In the genomic region with DNA sequence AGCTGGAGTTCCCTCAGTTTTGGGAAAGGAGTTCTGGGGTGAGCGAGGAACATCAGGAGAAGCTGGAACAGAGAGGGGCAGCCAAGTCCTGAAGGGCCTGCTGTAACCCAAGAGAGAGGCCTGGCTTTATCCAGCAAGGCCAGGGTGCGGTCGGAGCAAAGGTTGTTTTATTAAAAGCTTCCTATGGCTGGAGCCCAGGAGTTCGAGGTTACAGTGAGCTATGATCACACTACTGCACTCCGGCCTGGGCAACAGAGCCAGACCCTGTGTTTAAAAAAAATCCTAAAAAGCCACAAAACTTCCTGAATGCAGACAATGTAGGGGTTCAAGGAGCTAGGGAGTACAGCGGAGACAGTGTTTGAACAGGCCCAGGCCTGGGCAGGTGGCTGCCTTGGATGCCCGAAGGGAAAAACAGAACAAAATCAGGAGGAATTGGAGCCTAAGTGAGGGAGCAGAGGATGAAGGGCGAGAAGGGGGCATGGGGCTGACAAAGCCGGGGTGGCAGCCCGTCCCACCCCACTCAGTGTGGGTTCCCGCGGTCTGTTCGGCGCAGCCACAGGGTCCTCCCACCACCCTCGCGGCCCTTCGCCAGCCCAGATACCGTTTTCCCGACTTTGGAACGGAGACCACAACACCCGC, we compare ENCODE assay signal across 8 cellular contexts. TPM values are rescaled to one million over a fixed set of nuclear protein-coding genes. Genes with fewer than 3 reads are reported as not detected.
A peak's percentile ranks its signal among the peaks of the same experiment; 100 is the strongest.
DNase-seq lines count a peak whose midpoint lies in the region; ATAC-seq and TF ChIP-seq lines count a peak whose summit lies in the region.

No MANE protein-coding gene starts in this region.

- no peaks in the 10 kb centered on the region for H3K9me3 Mint-ChIP-seq in activated naive CD4-positive, alpha-beta T cell treated with anti-CD3 and anti-CD28 coated beads, Interleukin-2, amount 50 U/mL, for 72 hours

- H3K27ac Mint-ChIP-seq in activated naive CD4-positive, alpha-beta T cell treated with anti-CD3 and anti-CD28 coated beads, Interleukin-2, amount 50 U/mL, for 72 hours: peak overlapping the region; percentile 99

- peak overlapping the region; percentile 45 for H3K4me3 ChIP-seq in cardiac muscle cell
- peak overlapping the region; percentile 74 for H3K4me3 ChIP-seq in iPS-11a (ENCODE audit: low read depth, low read length)

- peaks cover 15 to 18% of the 10 kb centered on the region in 2 donors for H3K36me3 Mint-ChIP-seq in activated naive CD4-positive, alpha-beta T cell treated with anti-CD3 and anti-CD28 coated beads, Interleukin-2, amount 50 U/mL, for 72 hours

- ATAC-seq in Right ventricle myocardium superior (ENCODE audit: poor library complexity) (no peak), HG03457 (IDR thresholded peaks at IDR 0.05; ENCODE audit: unreplicated experiment) (peak; percentile 20)
- peak; percentile 23 to 27 for ATAC-seq in activated naive CD4-positive, alpha-beta T cell treated with anti-CD3 and anti-CD28 coated beads, Interleukin-2, amount 50 U/mL, for 72 hours

- intact Hi-C loops in Right ventricle myocardium superior (cut with DNase I): no loop called here

- H3K27ac ChIP-seq in cardiac muscle cell: peak overlapping the region; percentile 97

- no peak for DNase-seq in cardiac muscle cell (ENCODE audit: low read depth in 1 of 2, low spot score in 1 of 2)
- no peak for DNase-seq in Right ventricle myocardium superior
- peak in 1 of 2 donors; percentile 38 for DNase-seq in activated naive CD4-positive, alpha-beta T cell treated with anti-CD3 and anti-CD28 coated beads, Interleukin-2, amount 50 U/mL, for 72 hours (ENCODE audit: low spot score in 2 of 2)
- peak; percentile 44 for DNase-seq in stimulated activated CD4-positive, alpha-beta T cell treated with anti-CD3 and anti-CD28 coated beads, Interleukin-4, amount 100 ng/mL, for 1 hour
- no peak for DNase-seq in SKM-1 (lab: John Stamatoyannopoulos, UW; ENCODE audit: unreplicated experiment)
- DNase-seq in NCI-H82 (lab: John Stamatoyannopoulos, UW): no peak

- H3K36me3 ChIP-seq in cardiac muscle cell: no peaks in the 10 kb centered on the region

- no peaks in the 10 kb centered on the region for H3K9me3 ChIP-seq in cardiac muscle cell (ENCODE audit: low read depth)

- peaks cover 42% of the 10 kb centered on the region for H3K4me1 ChIP-seq in cardiac muscle cell (ENCODE audit: low read depth)

- no peaks in the 10 kb centered on the region for H3K27me3 ChIP-seq in cardiac muscle cell

- no peak for TF ChIP-seq CTCF in cardiac muscle cell (IDR thresholded peaks at IDR 0.05; ENCODE audit: low read depth, low read length)

RNA-seq across cellular contexts. Expression of a gene that starts 22.1 kb away (rescaled TPM):
- 3,311 and 7,439 TPM in 2 replicates for total RNA-seq in cardiac muscle cell
- 16,838 and 18,899 TPM in 2 replicates for polyA plus RNA-seq in cardiac muscle cell
- 5,573 TPM for total RNA-seq in Right ventricle myocardium superior
- total RNA-seq in activated naive CD4-positive, alpha-beta T cell treated with anti-CD3 and anti-CD28 coated beads, Interleukin-2, amount 50 U/mL, for 72 hours: over 10,000 TPM in 1 of 2 donors, 1,000 to 10,000 TPM in 1; 7,127 to 16,609 TPM

RNA-seq across cellular contexts. Expression of a gene that starts 48.1 kb away (rescaled TPM):
- total RNA-seq in cardiac muscle cell (157 and 168 TPM in 2 replicates), Right ventricle myocardium superior (60.5 TPM)
- 139 and 146 TPM in 2 replicates for polyA plus RNA-seq in cardiac muscle cell
- 10 to 100 TPM; 74.3 to 93.2 TPM for total RNA-seq in activated naive CD4-positive, alpha-beta T cell treated with anti-CD3 and anti-CD28 coated beads, Interleukin-2, amount 50 U/mL, for 72 hours

RNA-seq across cellular contexts. Expression of a gene that starts 54.2 kb away (rescaled TPM):
- total RNA-seq in cardiac muscle cell (3.4 and 11.3 TPM in 2 replicates), Right ventricle myocardium superior (451 TPM)
- polyA plus RNA-seq in cardiac muscle cell: 4.2 and 5.6 TPM in 2 replicates
- 1,000 to 10,000 TPM in 1 of 2 donors, 100 to 1,000 TPM in 1; 836 to 2,329 TPM for total RNA-seq in activated naive CD4-positive, alpha-beta T cell treated with anti-CD3 and anti-CD28 coated beads, Interleukin-2, amount 50 U/mL, for 72 hours

Comparison
In these comparisons a context has a peak if more than half of its experiments do, and no peak if none do; other contexts are left out.
1. RNA of a gene that starts 54.2 kb away (total RNA-seq): 836 to 2,329 TPM in activated naive CD4-positive, alpha-beta T cell treated with anti-CD3 and anti-CD28 coated beads, Interleukin-2, amount 50 U/mL, for 72 hours and 451 TPM in Right ventricle myocardium superior (single experiment); 3.4 to 11.3 TPM in cardiac muscle cell; every median in the first group is over 10 times any median in the second.